ENCODE assay signal across 8 cellular contexts in genomic region chrX:17062065-17062464, GRCh38.
"Had no signal": no experiment of that assay in that cellular context is flagged by ENCODE, and none has a peak within 500 bp of the region (broad histone marks: within the 10 kb centered on the region; RNA-seq: fewer than 3 reads in every experiment).

No MANE protein-coding gene starts in this region.

- FAIRE-seq: H1, H54, HepG2 had no signal

- ATAC-seq: GM23338, HepG2 had no signal

- H3K27ac ChIP-seq: HL-60 had no signal

- H3K4me2 ChIP-seq: GM23338 had no signal

- H2AFZ ChIP-seq: GM23338 had no signal

- H3K4me3 ChIP-seq: GM23338 had no signal

- DNase-seq: H9, HCEC 1CT, KBM-7 had no signal
